In the genomic region with DNA sequence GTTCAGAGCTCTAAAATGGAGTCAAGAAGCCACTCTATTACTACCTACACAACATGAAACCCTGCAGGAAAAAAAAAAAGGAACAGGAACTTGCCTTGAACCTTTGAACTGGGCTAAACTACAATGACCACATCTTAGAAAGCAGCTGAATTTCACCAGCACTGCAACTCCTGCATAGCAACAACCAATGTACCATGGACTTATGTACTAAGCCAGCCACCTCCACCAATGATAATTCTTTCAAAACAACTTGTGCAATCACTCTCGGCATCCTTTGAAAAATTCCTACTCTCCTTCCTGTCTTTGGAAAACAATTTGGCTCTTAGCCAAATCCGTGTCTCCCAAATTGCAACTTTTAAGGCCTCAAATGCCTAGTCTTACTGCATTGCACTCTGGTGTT, we compare ENCODE assay signal across 1 cellular context.
TF ChIP-seq lines count a peak whose summit lies in the region.

No MANE protein-coding gene starts in this region.

TF ChIP-seq in HepG2, 621 proteins besides CTCF, POLR2A, EP300 and RAD21 (continued from another document and continues in another):
- TF ChIP-seq KLF12 (CRISPR knock-in tag; IDR thresholded peaks at IDR 0.05; ENCODE audit: borderline replicate concordance) (no peak), MTA1 (CRISPR knock-in tag; IDR thresholded peaks at IDR 0.05; ENCODE audit: borderline replicate concordance) (no peak), ZBTB42 (CRISPR knock-in tag; IDR thresholded peaks at IDR 0.05) (no peak), RFX5 (IDR thresholded peaks at IDR 0.05; ENCODE audit: low read depth, low read length) (peak; percentile 97), ZNF10 (CRISPR knock-in tag; IDR thresholded peaks at IDR 0.05; ENCODE audit: borderline replicate concordance, low read depth) (no peak), REXO4 (CRISPR knock-in tag; IDR thresholded peaks at IDR 0.05; ENCODE audit: borderline replicate concordance) (no peak), TBL1XR1 (IDR thresholded peaks at IDR 0.05; ENCODE audit: borderline replicate concordance, low read length, partially characterized antibody) (peak; percentile 45), ZBTB26 (CRISPR knock-in tag; IDR thresholded peaks at IDR 0.05; ENCODE audit: borderline replicate concordance) (no peak), HNF1A (IDR thresholded peaks at IDR 0.05; ENCODE audit: low read depth) (peak; percentile 56; the same call in 1 of the 2 replicates), HNF1A (CRISPR knock-in tag; IDR thresholded peaks at IDR 0.05; ENCODE audit: borderline replicate concordance) (peak; percentile 53; the same call in 1 of the 2 replicates), ONECUT2 (CRISPR knock-in tag; IDR thresholded peaks at IDR 0.05) (no peak), KDM3A (CRISPR knock-in tag; IDR thresholded peaks at IDR 0.05; ENCODE audit: low read depth) (no peak), PCBP1 (IDR thresholded peaks at IDR 0.05; ENCODE audit: borderline replicate concordance, low read depth, low read length) (no peak), HOXA5 (CRISPR knock-in tag; IDR thresholded peaks at IDR 0.05) (no peak), KLF16 (CRISPR knock-in tag; IDR thresholded peaks at IDR 0.05) (peak in 1 of 2 experiments; percentile 69; a peak in 1 of 4 replicates), ZNF44 (CRISPR knock-in tag; IDR thresholded peaks at IDR 0.05) (no peak), HIVEP1 (CRISPR knock-in tag; IDR thresholded peaks at IDR 0.05) (no peak), ATF7 (IDR thresholded peaks at IDR 0.05) (peak; percentile 47; the same call in 1 of the 2 replicates), ATF7 (CRISPR knock-in tag; IDR thresholded peaks at IDR 0.05) (no peak; the same call in 1 of the 2 replicates), GATA4 (IDR thresholded peaks at IDR 0.05; ENCODE audit: borderline replicate concordance, low read depth) (peak; percentile 62; the same call in 1 of the 2 replicates), SMARCC2 (IDR thresholded peaks at IDR 0.05) (no peak), HMG20A (CRISPR knock-in tag; IDR thresholded peaks at IDR 0.05; ENCODE audit: borderline replicate concordance) (peak; percentile 77), MTF1 (CRISPR knock-in tag; IDR thresholded peaks at IDR 0.05) (no peak), NONO (IDR thresholded peaks at IDR 0.05) (no peak), NONO (CRISPR knock-in tag; conservative IDR thresholded peaks at IDR 0.05) (no peak), MZF1 (CRISPR knock-in tag; IDR thresholded peaks at IDR 0.05; ENCODE audit: borderline replicate concordance) (no peak), ZEB1 (IDR thresholded peaks at IDR 0.05; ENCODE audit: insufficient replicate concordance, low read depth) (no peak), TGIF2 (CRISPR knock-in tag; IDR thresholded peaks at IDR 0.05) (0 out of 2 replicates have a peak, but pooled peaks have one; percentile 22), NR1H2 (CRISPR knock-in tag; IDR thresholded peaks at IDR 0.05; ENCODE audit: borderline replicate concordance, low read depth) (no peak), PHF8 (CRISPR knock-in tag; IDR thresholded peaks at IDR 0.05) (no peak), GMEB2 (CRISPR knock-in tag; IDR thresholded peaks at IDR 0.05; ENCODE audit: low read depth) (no peak), AHDC1 (CRISPR knock-in tag; IDR thresholded peaks at IDR 0.05; ENCODE audit: borderline replicate concordance) (peak; percentile 83; the same call in 1 of the 2 replicates), HMGA1 (CRISPR knock-in tag; conservative IDR thresholded peaks at IDR 0.05) (no peak), RXRA (CRISPR knock-in tag; IDR thresholded peaks at IDR 0.05) (peak; percentile 45; the same call in 1 of the 2 replicates), ZNF83 (CRISPR knock-in tag; IDR thresholded peaks at IDR 0.05; ENCODE audit: borderline replicate concordance) (no peak), ZBTB21 (CRISPR knock-in tag; IDR thresholded peaks at IDR 0.05) (no peak)
- TF ChIP-seq, protein P1, sequence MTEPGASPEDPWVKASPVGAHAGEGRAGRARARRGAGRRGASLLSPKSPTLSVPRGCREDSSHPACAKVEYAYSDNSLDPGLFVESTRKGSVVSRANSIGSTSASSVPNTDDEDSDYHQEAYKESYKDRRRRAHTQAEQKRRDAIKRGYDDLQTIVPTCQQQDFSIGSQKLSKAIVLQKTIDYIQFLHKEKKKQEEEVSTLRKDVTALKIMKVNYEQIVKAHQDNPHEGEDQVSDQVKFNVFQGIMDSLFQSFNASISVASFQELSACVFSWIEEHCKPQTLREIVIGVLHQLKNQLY (CRISPR knock-in tag; IDR thresholded peaks at IDR 0.05): no peak
- TF ChIP-seq, protein P2, sequence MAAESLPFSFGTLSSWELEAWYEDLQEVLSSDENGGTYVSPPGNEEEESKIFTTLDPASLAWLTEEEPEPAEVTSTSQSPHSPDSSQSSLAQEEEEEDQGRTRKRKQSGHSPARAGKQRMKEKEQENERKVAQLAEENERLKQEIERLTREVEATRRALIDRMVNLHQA (CRISPR knock-in tag; IDR thresholded peaks at IDR 0.05): no peak
- TF ChIP-seq, protein P3, sequence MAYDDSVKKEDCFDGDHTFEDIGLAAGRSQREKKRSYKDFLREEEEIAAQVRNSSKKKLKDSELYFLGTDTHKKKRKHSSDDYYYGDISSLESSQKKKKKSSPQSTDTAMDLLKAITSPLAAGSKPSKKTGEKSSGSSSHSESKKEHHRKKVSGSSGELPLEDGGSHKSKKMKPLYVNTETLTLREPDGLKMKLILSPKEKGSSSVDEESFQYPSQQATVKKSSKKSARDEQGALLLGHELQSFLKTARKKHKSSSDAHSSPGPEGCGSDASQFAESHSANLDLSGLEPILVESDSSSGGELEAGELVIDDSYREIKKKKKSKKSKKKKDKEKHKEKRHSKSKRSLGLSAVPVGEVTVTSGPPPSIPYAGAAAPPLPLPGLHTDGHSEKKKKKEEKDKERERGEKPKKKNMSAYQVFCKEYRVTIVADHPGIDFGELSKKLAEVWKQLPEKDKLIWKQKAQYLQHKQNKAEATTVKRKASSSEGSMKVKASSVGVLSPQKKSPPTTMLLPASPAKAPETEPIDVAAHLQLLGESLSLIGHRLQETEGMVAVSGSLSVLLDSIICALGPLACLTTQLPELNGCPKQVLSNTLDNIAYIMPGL (CRISPR knock-in tag; IDR thresholded peaks at IDR 0.05; ENCODE audit: borderline replicate concordance in 1 of 2, low read depth in 1 of 2): no peak
- TF ChIP-seq, protein P4, sequence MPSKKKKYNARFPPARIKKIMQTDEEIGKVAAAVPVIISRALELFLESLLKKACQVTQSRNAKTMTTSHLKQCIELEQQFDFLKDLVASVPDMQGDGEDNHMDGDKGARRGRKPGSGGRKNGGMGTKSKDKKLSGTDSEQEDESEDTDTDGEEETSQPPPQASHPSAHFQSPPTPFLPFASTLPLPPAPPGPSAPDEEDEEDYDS (CRISPR knock-in tag; IDR thresholded peaks at IDR 0.05): 0 out of 2 replicates have a peak, but pooled peaks have one; percentile 50
- TF ChIP-seq, protein P5, sequence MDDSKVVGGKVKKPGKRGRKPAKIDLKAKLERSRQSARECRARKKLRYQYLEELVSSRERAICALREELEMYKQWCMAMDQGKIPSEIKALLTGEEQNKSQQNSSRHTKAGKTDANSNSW (CRISPR knock-in tag; IDR thresholded peaks at IDR 0.05; ENCODE audit: borderline replicate concordance): no peak
- TF ChIP-seq, protein P6, sequence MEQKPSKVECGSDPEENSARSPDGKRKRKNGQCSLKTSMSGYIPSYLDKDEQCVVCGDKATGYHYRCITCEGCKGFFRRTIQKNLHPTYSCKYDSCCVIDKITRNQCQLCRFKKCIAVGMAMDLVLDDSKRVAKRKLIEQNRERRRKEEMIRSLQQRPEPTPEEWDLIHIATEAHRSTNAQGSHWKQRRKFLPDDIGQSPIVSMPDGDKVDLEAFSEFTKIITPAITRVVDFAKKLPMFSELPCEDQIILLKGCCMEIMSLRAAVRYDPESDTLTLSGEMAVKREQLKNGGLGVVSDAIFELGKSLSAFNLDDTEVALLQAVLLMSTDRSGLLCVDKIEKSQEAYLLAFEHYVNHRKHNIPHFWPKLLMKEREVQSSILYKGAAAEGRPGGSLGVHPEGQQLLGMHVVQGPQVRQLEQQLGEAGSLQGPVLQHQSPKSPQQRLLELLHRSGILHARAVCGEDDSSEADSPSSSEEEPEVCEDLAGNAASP (CRISPR knock-in tag; IDR thresholded peaks at IDR 0.05; ENCODE audit: borderline replicate concordance): 0 out of 2 replicates have a peak, but pooled peaks have one; percentile 28
